19 cellular contexts compared by ENCODE assay signal in the genomic region with DNA sequence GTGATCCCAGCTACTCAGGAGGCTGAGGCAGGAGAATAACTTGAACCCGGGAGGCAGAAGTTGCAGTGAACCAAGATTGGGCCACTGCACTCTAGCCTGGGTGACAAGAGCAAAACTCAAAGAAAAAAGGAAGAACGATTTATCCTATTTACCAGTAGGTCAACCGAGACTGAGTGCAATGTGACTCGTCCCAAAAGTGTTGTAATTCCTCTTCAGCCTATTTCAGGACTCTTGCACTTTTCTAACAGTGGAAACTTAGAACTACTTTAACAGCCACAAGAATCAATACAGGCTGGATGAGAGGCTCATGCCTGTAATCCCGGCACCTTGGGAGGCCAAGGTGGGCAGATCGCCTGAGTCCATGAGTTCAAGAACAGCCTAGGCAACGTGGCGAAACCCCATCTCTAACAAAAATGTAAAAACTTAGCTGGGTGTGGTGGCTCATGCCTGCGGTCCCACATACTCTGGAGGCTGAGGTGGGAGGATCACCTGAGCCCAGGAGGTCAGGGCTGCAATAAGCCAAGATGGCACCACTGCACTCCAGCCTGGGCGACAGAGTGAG. TPM values are rescaled to one million over a fixed set of nuclear protein-coding genes. Genes with fewer than 3 reads are reported as not detected.
DNase-seq lines count a peak whose midpoint lies in the region; ATAC-seq and TF ChIP-seq lines count a peak whose summit lies in the region.
"Had no signal": no experiment of that assay in that cellular context is flagged by ENCODE, and none has a peak within 500 bp of the region (broad histone marks: within the 10 kb centered on the region; RNA-seq: fewer than 3 reads in every experiment).

No MANE protein-coding gene starts in this region.

- H3K9me3 Mint-ChIP-seq in T-cell: no peaks in the 10 kb centered on the region
- no peaks in the 10 kb centered on the region for H3K9me3 Mint-ChIP-seq in WTC11

- intact Hi-C loops in thyroid gland (cut with DNase I): no loop called here

- no peak for TF ChIP-seq CTCF in epithelial cell of esophagus (IDR thresholded peaks at IDR 0.05; ENCODE audit: insufficient read depth, low read depth, low read length, missing control alignments)
- TF ChIP-seq CTCF in thyroid gland (IDR thresholded peaks at IDR 0.05): no peak
- no peak for TF ChIP-seq CTCF in WTC11 (IDR thresholded peaks at IDR 0.05)

- no peak overlapping the region for H2AFZ ChIP-seq in GM23248
- H2AFZ ChIP-seq: GM23338 had no signal

- POLR2A ChIA-PET in T-cell (lab: Charles Lee): no interaction called here
- POLR2A ChIA-PET in WTC11 (lab: Charles Lee): no interaction called here

- no peak for ATAC-seq in T-cell (replicated peaks in 1 of 4)
- no peak for ATAC-seq in GM19463 (IDR thresholded peaks at IDR 0.05; ENCODE audit: unreplicated experiment)
- no peak for ATAC-seq in WTC11
- ATAC-seq: GM23338 had no signal

- H4K20me1 ChIP-seq in GM23248 (ENCODE audit: insufficient read depth): no peaks in the 10 kb centered on the region

- H3K27ac ChIP-seq in GM23248 (no peak overlapping the region), thyroid gland (peak overlapping the region in 2 of 3 donors; percentile 70 to 75)
- H3K27ac ChIP-seq: RWPE1 had no signal

- no peaks in the 10 kb centered on the region for H3K36me3 ChIP-seq in GM23248 (ENCODE audit: low read depth)
- H3K36me3 ChIP-seq in thyroid gland: no peaks in the 10 kb centered on the region

- H3K4me3 ChIP-seq in GM23248 (no peak overlapping the region), epithelial cell of esophagus (ENCODE audit: low read length) (no peak overlapping the region), thyroid gland (replicated peaks in 1 of 3) (no peak overlapping the region)
- H3K4me3 ChIP-seq: GM23338 had no signal

- no peak overlapping the region for H3K9ac ChIP-seq in GM23248

- H3K9me3 ChIP-seq in GM23248 (ENCODE audit: low read depth): no peaks in the 10 kb centered on the region
- H3K9me3 ChIP-seq in thyroid gland: no peaks in the 10 kb centered on the region

- DNase-seq in GM23248 (peak; percentile 32), NOMO-1 treated with DMSO at 0.1 percent for 48 hours (lab: John Stamatoyannopoulos, UW; ENCODE audit: unreplicated experiment) (peak; percentile 80), epithelial cell of esophagus (ENCODE audit: low read depth) (peak; percentile 26), thyroid gland (no peak), T-cell (no peak), DMS79 treated with DMSO at 0.1 percent for 48 hours (lab: John Stamatoyannopoulos, UW) (no peak), WTC11 (ENCODE audit: low spot score) (no peak)
- DNase-seq: EL, NCI-H1105 treated with DMSO at 0.1 percent for 48 hours, NCI-H187, NCI-H446 treated with DMSO at 0.1 percent for 48 hours, NCI-H82, T-helper 1 cell had no signal

- H3K27ac Mint-ChIP-seq in T-cell: no peak overlapping the region
- no peak overlapping the region for H3K27ac Mint-ChIP-seq in WTC11
- H3K27ac Mint-ChIP-seq: GM23338 had no signal

- TF ChIP-seq POLR2A in thyroid gland (IDR thresholded peaks at IDR 0.05): no peak

- no peaks in the 10 kb centered on the region for H3K36me3 Mint-ChIP-seq in T-cell
- no peaks in the 10 kb centered on the region; the same call in 1 of the 2 replicates for H3K36me3 Mint-ChIP-seq in WTC11

- H3K4me1 ChIP-seq in GM23248 (ENCODE audit: insufficient read depth): no peaks in the 10 kb centered on the region
- peaks cover 2 to 40% of the 10 kb centered on the region in 2 donors for H3K4me1 ChIP-seq in thyroid gland

- no peaks in the 10 kb centered on the region for H3K79me2 ChIP-seq in GM23248 (ENCODE audit: insufficient read depth)

- no peaks in the 10 kb centered on the region for H3K27me3 ChIP-seq in GM23248 (replicated peaks; ENCODE audit: insufficient read depth)
- no peaks in the 10 kb centered on the region for H3K27me3 ChIP-seq in thyroid gland

- WGBS in GM23248 (ENCODE audit: low coverage in 1 of 2, low lambda C conversion rate in 2 of 2, missing lambda C conversion rate in 2 of 2), 2 experiments: 67 to 70% methylated on average over 10 of the region's 10 CpGs
- 66 to 67% methylated on average over 10 of the region's 10 CpGs for WGBS in thyroid gland, 2 donors

- no peak overlapping the region for H3K4me3 Mint-ChIP-seq in T-cell
- H3K4me3 Mint-ChIP-seq in WTC11: no peak overlapping the region
- H3K4me3 Mint-ChIP-seq: GM23338 had no signal

- H3K27me3 Mint-ChIP-seq in T-cell: no peaks in the 10 kb centered on the region
- H3K27me3 Mint-ChIP-seq in WTC11 (ENCODE audit: low read depth): peaks cover 5% of the 10 kb centered on the region

- H3F3A ChIP-seq in GM23248 (ENCODE audit: insufficient read depth): no peaks in the 10 kb centered on the region

- no peaks in the 10 kb centered on the region for H3K9me2 ChIP-seq in GM23248 (ENCODE audit: insufficient read depth)

- peaks cover 22 to 28% (median 23%) of the 10 kb centered on the region in 3 donors for H3K4me1 Mint-ChIP-seq in T-cell
- H3K4me1 Mint-ChIP-seq in WTC11: peaks cover 3% of the 10 kb centered on the region; the same call in 1 of the 2 replicates

- H3K4me2 ChIP-seq in GM23248 (ENCODE audit: unreplicated experiment): no peak overlapping the region
- H3K4me2 ChIP-seq: GM23338 had no signal

- in situ Hi-C loops in GM23248 (cut with MboI): loop anchor here (25.0 kb wide), 2 partner anchors 415 to 540 kb away; partner anchors contain the start of genes ACP4 and KLK4

- CTCF ChIA-PET in T-cell (lab: Charles Lee) (no interaction called here), WTC11 (lab: Charles Lee) (no interaction called here)

TF ChIP-seq in WTC11, 78 proteins besides CTCF, POLR2A, EP300 and RAD21 (continues in another document):
- TF ChIP-seq OVOL2 (CRISPR knock-in tag; IDR thresholded peaks at IDR 0.05; ENCODE audit: borderline replicate concordance): no peak
- TF ChIP-seq MYBL2 (CRISPR knock-in tag; IDR thresholded peaks at IDR 0.05): no peak
- TF ChIP-seq ZNF263 (CRISPR knock-in tag; IDR thresholded peaks at IDR 0.05; ENCODE audit: low read depth): no peak
- TF ChIP-seq, protein P1, sequence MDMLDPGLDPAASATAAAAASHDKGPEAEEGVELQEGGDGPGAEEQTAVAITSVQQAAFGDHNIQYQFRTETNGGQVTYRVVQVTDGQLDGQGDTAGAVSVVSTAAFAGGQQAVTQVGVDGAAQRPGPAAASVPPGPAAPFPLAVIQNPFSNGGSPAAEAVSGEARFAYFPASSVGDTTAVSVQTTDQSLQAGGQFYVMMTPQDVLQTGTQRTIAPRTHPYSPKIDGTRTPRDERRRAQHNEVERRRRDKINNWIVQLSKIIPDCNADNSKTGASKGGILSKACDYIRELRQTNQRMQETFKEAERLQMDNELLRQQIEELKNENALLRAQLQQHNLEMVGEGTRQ (CRISPR knock-in tag; IDR thresholded peaks at IDR 0.05): no peak
- no peak for TF ChIP-seq EMX1 (CRISPR knock-in tag; IDR thresholded peaks at IDR 0.05)
- no peak for TF ChIP-seq CREB1 (CRISPR knock-in tag; IDR thresholded peaks at IDR 0.05)
- no peak for TF ChIP-seq ESRRA (CRISPR knock-in tag; IDR thresholded peaks at IDR 0.05; ENCODE audit: borderline replicate concordance)
- no peak for TF ChIP-seq ETV6 (CRISPR knock-in tag; IDR thresholded peaks at IDR 0.05)
- no peak for TF ChIP-seq E2F1 (CRISPR knock-in tag; IDR thresholded peaks at IDR 0.05)
- no peak for TF ChIP-seq NFE2L1 (CRISPR knock-in tag; IDR thresholded peaks at IDR 0.05)
- TF ChIP-seq ZNF317 (CRISPR knock-in tag; IDR thresholded peaks at IDR 0.05; ENCODE audit: borderline replicate concordance, low read depth): no peak

RNA-seq across cellular contexts. Expression of gene NR1H2, which starts 4.3 kb away (rescaled TPM):
- total RNA-seq in GM23248 (2014; rRNA removed; shearing (Covaris generic)): 96.6 and 140 TPM in 2 replicates
- polyA plus RNA-seq in GM23248 (2016; fragmentation: Nextera tagmentation; extraction: Ambion mirVana): 102 and 109 TPM in 2 replicates
- total RNA-seq in thyroid gland: 100 to 1,000 TPM in 2 of 4 donors, 10 to 100 TPM in 2; 76.4 to 114 (median 100) TPM
- total RNA-seq in T-cell: 100 to 1,000 TPM; 109 to 236 (median 117) TPM
- total RNA-seq in WTC11 (2021): 40.5 to 45.8 TPM (median 41.0 TPM) in 3 replicates

RNA-seq across cellular contexts. Expression of gene NAPSA, which starts 6.6 kb away (rescaled TPM):
- total RNA-seq in GM23248 (2014; rRNA removed; shearing (Covaris generic)): 0.32 and 0.51 TPM in 2 replicates
- polyA plus RNA-seq in GM23248 (2016; fragmentation: Nextera tagmentation; extraction: Ambion mirVana): 0.15 and 0.38 TPM in 2 replicates
- total RNA-seq in thyroid gland (1 to 10 TPM in 2 of 4 donors, under 1 TPM in 2; 0.46 to 3.4 (median 1.5) TPM), T-cell (1 to 10 TPM; 2.6 to 7.1 (median 3.0) TPM), WTC11 (2021) (2.4 to 3.1 TPM (median 2.7 TPM) in 3 replicates)

RNA-seq across cellular contexts. Expression of gene POLD1, which starts 12.2 kb away (rescaled TPM):
- 15.6 and 18.3 TPM in 2 replicates for total RNA-seq in GM23248 (2014; rRNA removed; shearing (Covaris generic))
- polyA plus RNA-seq in GM23248 (2016; fragmentation: Nextera tagmentation; extraction: Ambion mirVana): 12.6 and 13.7 TPM in 2 replicates
- total RNA-seq in thyroid gland (10 to 100 TPM; 12.9 to 27.5 (median 19.0) TPM), T-cell (10 to 100 TPM; 32.9 to 67.1 (median 54.0) TPM), WTC11 (2021) (163 to 179 TPM (median 178 TPM) in 3 replicates)

RNA-seq across cellular contexts. Expression of gene KCNC3, which starts 42.8 kb away (rescaled TPM):
- total RNA-seq in GM23248 (2014; rRNA removed; shearing (Covaris generic)): under 0.01 and 0.13 TPM in 2 replicates
- polyA plus RNA-seq in GM23248 (2016; fragmentation: Nextera tagmentation; extraction: Ambion mirVana): 0.04 TPM in 1 of 2 replicates, not detected in the other
- total RNA-seq in thyroid gland (10 to 100 TPM in 3 of 4 donors, 1 to 10 TPM in 1; 5.9 to 32.8 (median 17.2) TPM), T-cell (1 to 10 TPM in 4 of 5 donors, under 1 TPM in 1; 0.75 to 4.3 (median 1.5) TPM), WTC11 (2021) (8.5 to 10.1 TPM (median 10.0 TPM) in 3 replicates)
- polyA plus RNA-seq: AG04450 had no signal

RNA-seq across cellular contexts. Expression of gene SPIB, which starts 46.7 kb away (rescaled TPM):
- total RNA-seq in GM23248 (2014; rRNA removed; shearing (Covaris generic)): not detected in 2 replicates
- not detected in 2 replicates for polyA plus RNA-seq in GM23248 (2016; fragmentation: Nextera tagmentation; extraction: Ambion mirVana)
- total RNA-seq in thyroid gland: not detected
- 1 to 10 TPM in 4 of 5 donors, under 1 TPM in 1; 0.72 to 9.7 (median 4.1) TPM for total RNA-seq in T-cell
- 3.1 to 4.7 TPM (median 3.7 TPM) in 3 replicates for total RNA-seq in WTC11 (2021)
- total RNA-seq: SK-MEL-5 had no signal
- polyA plus RNA-seq: AG04450, BJ had no signal

Comparison
In these comparisons a context has a peak if more than half of its experiments do, and no peak if none do; other contexts are left out.
1. DNase-seq: peak in GM23248 (single experiment), NOMO-1 treated with DMSO at 0.1 percent for 48 hours (single experiment) and epithelial cell of esophagus (single experiment); none in thyroid gland (0 of 2), T-cell (0 of 34), DMS79 treated with DMSO at 0.1 percent for 48 hours (single experiment) and WTC11 (single experiment).